Comparison of ENCODE assay signal across 14 cellular contexts in the genomic region with DNA sequence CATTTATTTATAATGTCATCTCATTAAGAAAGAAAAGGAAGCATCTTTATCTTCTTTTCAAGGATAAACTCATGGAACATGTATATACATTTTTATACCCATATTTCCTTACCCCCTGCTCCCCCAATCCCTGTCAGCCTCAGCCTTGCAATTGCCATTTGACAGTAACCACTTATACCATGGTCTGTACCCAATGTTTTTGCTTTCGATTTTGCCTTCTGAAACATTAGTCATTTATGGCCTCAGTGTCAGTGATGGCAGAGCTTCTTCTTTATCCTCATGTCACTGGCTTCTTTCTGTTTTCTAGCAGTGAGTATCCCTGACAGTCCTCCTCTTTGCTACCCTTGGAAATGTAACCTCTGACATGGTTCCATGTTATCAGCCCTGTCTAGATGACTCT.
DNase-seq lines count a peak whose midpoint lies in the region; ATAC-seq lines count a peak whose summit lies in the region.
"Had no signal": no experiment of that assay in that cellular context is flagged by ENCODE, and none has a peak within 500 bp of the region (broad histone marks: within the 10 kb centered on the region; RNA-seq: fewer than 3 reads in every experiment).

No MANE protein-coding gene starts in this region.

- no peaks in the 10 kb centered on the region for H3K9me3 Mint-ChIP-seq in effector memory CD8-positive, alpha-beta T cell
- H3K9me3 Mint-ChIP-seq: central memory CD8-positive, alpha-beta T cell had no signal

- H3K4me3 Mint-ChIP-seq in effector memory CD8-positive, alpha-beta T cell: no peak overlapping the region
- H3K4me3 Mint-ChIP-seq: activated naive CD8-positive, alpha-beta T cell; central memory CD8-positive, alpha-beta T cell; nephron progenitor cell had no signal

- no peaks in the 10 kb centered on the region for H3K27me3 Mint-ChIP-seq in effector memory CD8-positive, alpha-beta T cell
- H3K27me3 Mint-ChIP-seq: activated naive CD8-positive, alpha-beta T cell; central memory CD8-positive, alpha-beta T cell had no signal

- ATAC-seq in GM18858 (IDR thresholded peaks at IDR 0.05; ENCODE audit: unreplicated experiment): peak; percentile 61
- ATAC-seq in GM21576 (IDR thresholded peaks at IDR 0.05; ENCODE audit: unreplicated experiment): peak; percentile 70
- ATAC-seq in HG03469 (IDR thresholded peaks at IDR 0.05; ENCODE audit: unreplicated experiment): peak; percentile 77
- ATAC-seq in effector memory CD8-positive, alpha-beta T cell (replicated peaks): peak; percentile 65

- H3K27ac Mint-ChIP-seq in effector memory CD8-positive, alpha-beta T cell: peak overlapping the region in 1 of 2 donors; percentile 64
- H3K27ac Mint-ChIP-seq: activated naive CD8-positive, alpha-beta T cell; nephron progenitor cell had no signal

- no peaks in the 10 kb centered on the region for H3K36me3 Mint-ChIP-seq in effector memory CD8-positive, alpha-beta T cell (ENCODE audit: insufficient read depth)

- peaks cover 9 to 11% of the 10 kb centered on the region in 2 donors for H3K4me1 Mint-ChIP-seq in effector memory CD8-positive, alpha-beta T cell (ENCODE audit: low read depth in 2 of 2)
- H3K4me1 Mint-ChIP-seq: central memory CD8-positive, alpha-beta T cell had no signal

- no peak for DNase-seq in effector memory CD8-positive, alpha-beta T cell
- DNase-seq in NCI-H446 treated with DMSO at 0.1 percent for 48 hours (lab: John Stamatoyannopoulos, UW) (no peak), SHP77 treated with DMSO at 0.1 percent for 48 hours (lab: John Stamatoyannopoulos, UW) (no peak), NCI-H1092 treated with DMSO at 0.1 percent for 48 hours (lab: John Stamatoyannopoulos, UW) (no peak), DMS79 treated with DMSO at 0.1 percent for 48 hours (lab: John Stamatoyannopoulos, UW) (no peak)
- DNase-seq: C1 segment of cervical spinal cord, GOT3, Kasumi-1, nephron progenitor cell had no signal
